Comparison of ENCODE assay signal across 8 cellular contexts in the genomic region with DNA sequence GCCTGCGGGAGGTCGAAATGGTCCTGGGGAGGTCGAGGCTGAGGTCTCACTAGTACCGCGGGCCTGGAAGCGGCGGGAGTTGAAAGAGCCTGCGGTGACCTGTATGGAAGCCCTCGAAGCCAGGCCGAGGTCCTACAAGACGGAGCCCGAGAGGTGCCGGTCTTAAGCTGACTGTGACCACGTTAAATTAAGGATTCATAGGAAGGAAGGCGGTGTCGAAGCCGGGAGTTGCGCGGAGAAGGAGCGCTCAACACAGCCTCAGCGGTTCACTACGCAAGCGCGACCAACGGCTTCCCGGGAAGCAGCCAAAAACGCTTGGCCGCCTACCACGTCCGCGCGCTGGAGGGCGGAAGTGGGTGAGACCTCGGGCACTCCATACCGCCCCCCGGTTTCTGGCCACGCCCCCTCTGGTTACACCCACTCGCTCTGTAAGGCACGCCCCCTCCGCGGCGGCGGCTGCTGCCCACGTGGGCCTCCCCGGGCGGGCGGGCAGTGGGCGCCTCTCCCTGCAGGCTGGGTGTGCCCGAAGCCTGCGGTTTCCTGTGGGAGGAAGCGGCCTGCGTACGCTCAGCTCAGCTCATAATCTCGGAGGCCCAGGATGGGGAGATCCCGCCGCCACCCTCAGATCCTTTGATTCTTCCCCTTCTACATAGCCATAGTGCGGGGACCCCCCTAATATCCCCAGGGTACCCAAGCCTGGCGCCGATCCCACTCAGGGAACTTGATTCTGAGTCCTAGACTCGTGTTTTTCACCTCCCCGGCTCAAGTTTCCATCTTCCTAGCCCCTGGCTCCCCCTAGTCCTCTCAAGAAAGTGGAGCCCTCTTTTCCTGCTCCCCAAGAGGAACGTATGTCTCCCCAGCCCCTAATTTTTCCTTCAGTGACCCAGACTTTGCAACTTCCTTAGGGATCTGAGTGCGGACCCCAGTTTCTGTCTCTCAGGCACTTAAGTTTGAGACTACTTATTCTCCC. TPM values are rescaled to one million over a fixed set of nuclear protein-coding genes. Genes with fewer than 3 reads are reported as not detected.
DNase-seq lines count a peak whose midpoint lies in the region; ATAC-seq, FAIRE-seq and TF ChIP-seq lines count a peak whose summit lies in the region.

No MANE protein-coding gene starts in this region.

- no peaks in the 10 kb centered on the region for H3K9me3 ChIP-seq in keratinocyte (ENCODE audit: control insufficient read depth, low read depth, low read length)

- no peaks in the 10 kb centered on the region for H3K9me1 ChIP-seq in keratinocyte (ENCODE audit: control insufficient read depth, extremely low read depth, insufficient read depth, low read length)

- peak overlapping the region; percentile 50 to 77 (median 68) for H3K4me3 ChIP-seq in keratinocyte (ENCODE audit: control insufficient read depth in 2 of 3, extremely low read depth in 1 of 3, insufficient read depth in 2 of 3, low read depth in 1 of 3, low read length in 3 of 3)

- peak overlapping the region; percentile 96 for H3K4me2 ChIP-seq in keratinocyte (ENCODE audit: control insufficient read depth, extremely low read depth, insufficient read depth, low read depth, low read length)

- dilution Hi-C loops in keratinocyte (cut with MboI; ENCODE audit: extremely low pct_ligation_motif_present, low sequenced_read_pairs) = no loop called here

- DNase-seq in AG20443 (ENCODE audit: low spot score) = peak; percentile 99
- DNase-seq in NCI-H345 (lab: John Stamatoyannopoulos, UW) = peak; percentile 94
- peak; percentile 96 to 99 (median 98) for DNase-seq in activated CD4-positive, CD25-positive, alpha-beta regulatory T cell (lab: John Stamatoyannopoulos, UW)
- peak; percentile 68 to 99 (median 94) for DNase-seq in caudate nucleus (lab: John Stamatoyannopoulos, UW)
- peak; percentile 81 for DNase-seq in keratinocyte (ENCODE audit: low read depth, low spot score)
- peak; percentile 97 for DNase-seq in stimulated activated CD4-positive, alpha-beta T cell treated with anti-CD3 and anti-CD28 coated beads, Interleukin-12 subunit alpha, Interleukin-12 subunit beta, amount 100 ng/mL, for 4 hours

- TF ChIP-seq CTCF in keratinocyte (optimal IDR thresholded peaks at IDR 0.05 in 1 of 3, IDR thresholded peaks at IDR 0.05 in 1 of 3, conservative IDR thresholded peaks at IDR 0.05 in 1 of 3; ENCODE audit: extremely low read depth in 1 of 3, insufficient read depth in 2 of 3, low read length in 3 of 3) = peak in 2 of 3 experiments; percentile 2 to 16

- peak; percentile 5 for FAIRE-seq in keratinocyte (lab: Jason Lieb, UNC)

- peak overlapping the region; percentile 91 for H2AFZ ChIP-seq in keratinocyte (ENCODE audit: control insufficient read depth, low read length)

- peaks cover 9% of the 10 kb centered on the region for H3K79me2 ChIP-seq in keratinocyte (ENCODE audit: control insufficient read depth, insufficient read depth, low read length)

- peak overlapping the region; percentile 91 for H3K9ac ChIP-seq in keratinocyte (ENCODE audit: control insufficient read depth, extremely low read depth, insufficient read depth, low read length)

- ATAC-seq in GM19043 (IDR thresholded peaks at IDR 0.05; ENCODE audit: low read depth, unreplicated experiment) (peak; percentile 58), HG03342 (IDR thresholded peaks at IDR 0.05; ENCODE audit: unreplicated experiment) (peak; percentile 59)

- no peaks in the 10 kb centered on the region for H3K36me3 ChIP-seq in keratinocyte (ENCODE audit: control insufficient read depth in 2 of 2, extremely low read depth in 1 of 2, insufficient read depth in 2 of 2, low read length in 2 of 2)

- no peaks in the 10 kb centered on the region for H4K20me1 ChIP-seq in keratinocyte (ENCODE audit: control insufficient read depth, extremely low read depth, insufficient read depth, low read length)

- H3K4me1 ChIP-seq in keratinocyte (ENCODE audit: control insufficient read depth, extremely low read depth, insufficient read depth, low read length) = peaks cover 33% of the 10 kb centered on the region

- peak overlapping the region; percentile 97 for H3K27ac ChIP-seq in caudate nucleus (ENCODE audit: low read depth, low read length)
- peak overlapping the region; percentile 96 for H3K27ac ChIP-seq in keratinocyte (ENCODE audit: control insufficient read depth, insufficient read depth, low read length)

- no peaks in the 10 kb centered on the region for H3K27me3 ChIP-seq in keratinocyte (ENCODE audit: control insufficient read depth, extremely low read depth, insufficient read depth, low read length)

RNA-seq across cellular contexts. Expression of a gene that starts 3.4 kb away (rescaled TPM):
- 177 to 217 TPM (median 195 TPM) in 3 replicates for polyA plus RNA-seq in keratinocyte
- polyA plus RNA-seq in keratinocyte (2011; ENCODE audit: low read depth) = 4.2 TPM
- polyA plus RNA-seq in keratinocyte (2011; cell fraction: cytosol; rRNA removed) = 131 and 187 TPM in 2 replicates
- 94.4 and 112 TPM in 2 replicates for polyA plus RNA-seq in keratinocyte (2011; cell fraction: nucleus; rRNA removed)
- polyA plus RNA-seq in keratinocyte (2012; ENCODE audit: low replicate concordance) = 15.0 and 317 TPM in 2 replicates
- 189 to 290 TPM (median 263 TPM) in 3 replicates for polyA minus RNA-seq in keratinocyte
- 167 TPM for polyA minus RNA-seq in keratinocyte (2011; cell fraction: cytosol; rRNA and poly(A)+ RNA removed)
- polyA minus RNA-seq in keratinocyte (2011; cell fraction: nucleus; rRNA and poly(A)+ RNA removed) = 45.9 and 46.7 TPM in 2 replicates

RNA-seq across cellular contexts. Expression of a gene that starts 41.8 kb away (rescaled TPM):
- 2.5 to 2.9 TPM (median 2.7 TPM) in 3 replicates for polyA plus RNA-seq in keratinocyte
- polyA plus RNA-seq in keratinocyte (2011; ENCODE audit: low read depth) = 0.89 TPM
- 1.4 and 2.9 TPM in 2 replicates for polyA plus RNA-seq in keratinocyte (2011; cell fraction: cytosol; rRNA removed)
- 6.9 and 10.9 TPM in 2 replicates for polyA plus RNA-seq in keratinocyte (2011; cell fraction: nucleus; rRNA removed)
- polyA plus RNA-seq in keratinocyte (2012; ENCODE audit: low replicate concordance) = 2.1 and 3.1 TPM in 2 replicates
- 1.7 to 6.5 TPM (median 3.1 TPM) in 3 replicates for polyA minus RNA-seq in keratinocyte
- polyA minus RNA-seq in keratinocyte (2011; cell fraction: cytosol; rRNA and poly(A)+ RNA removed) = 5.8 TPM
- polyA minus RNA-seq in keratinocyte (2011; cell fraction: nucleus; rRNA and poly(A)+ RNA removed) = 1.4 and 2.3 TPM in 2 replicates

RNA-seq across cellular contexts. Expression of a gene that starts 42.3 kb away (rescaled TPM):
- polyA plus RNA-seq in keratinocyte = not detected in 3 replicates
- polyA plus RNA-seq in keratinocyte (2011; ENCODE audit: low read depth) = not detected
- not detected in 2 replicates for polyA plus RNA-seq in keratinocyte (2011; cell fraction: cytosol; rRNA removed)
- polyA plus RNA-seq in keratinocyte (2011; cell fraction: nucleus; rRNA removed) = not detected in 2 replicates
- polyA plus RNA-seq in keratinocyte (2012; ENCODE audit: low replicate concordance) = not detected in 2 replicates
- not detected in 3 replicates for polyA minus RNA-seq in keratinocyte
- polyA minus RNA-seq in keratinocyte (2011; cell fraction: cytosol; rRNA and poly(A)+ RNA removed) = not detected
- not detected in 2 replicates for polyA minus RNA-seq in keratinocyte (2011; cell fraction: nucleus; rRNA and poly(A)+ RNA removed)

RNA-seq across cellular contexts. Expression of a gene that starts 52.0 kb away (rescaled TPM):
- 0.23 to 0.45 TPM (median 0.27 TPM) in 3 replicates for polyA plus RNA-seq in keratinocyte
- polyA plus RNA-seq in keratinocyte (2011; ENCODE audit: low read depth) = 0.55 TPM
- polyA plus RNA-seq in keratinocyte (2011; cell fraction: cytosol; rRNA removed) = 0.23 and 0.40 TPM in 2 replicates
- 0.42 and 0.88 TPM in 2 replicates for polyA plus RNA-seq in keratinocyte (2011; cell fraction: nucleus; rRNA removed)
- 0.44 and 0.65 TPM in 2 replicates for polyA plus RNA-seq in keratinocyte (2012; ENCODE audit: low replicate concordance)
- polyA minus RNA-seq in keratinocyte = 0.36 to 0.51 TPM in 2 of 3 replicates, not detected in the other
- polyA minus RNA-seq in keratinocyte (2011; cell fraction: cytosol; rRNA and poly(A)+ RNA removed) = not detected
- 0.21 and 0.39 TPM in 2 replicates for polyA minus RNA-seq in keratinocyte (2011; cell fraction: nucleus; rRNA and poly(A)+ RNA removed)

Comparison
In these comparisons a context has a peak if more than half of its experiments do, and no peak if none do; other contexts are left out.
1. Peak in every context shown above with its lines: DNase-seq, ATAC-seq, H3K4me3 ChIP-seq and H3K27ac ChIP-seq.